1 cellular context compared by ENCODE assay signal in the genomic region with DNA sequence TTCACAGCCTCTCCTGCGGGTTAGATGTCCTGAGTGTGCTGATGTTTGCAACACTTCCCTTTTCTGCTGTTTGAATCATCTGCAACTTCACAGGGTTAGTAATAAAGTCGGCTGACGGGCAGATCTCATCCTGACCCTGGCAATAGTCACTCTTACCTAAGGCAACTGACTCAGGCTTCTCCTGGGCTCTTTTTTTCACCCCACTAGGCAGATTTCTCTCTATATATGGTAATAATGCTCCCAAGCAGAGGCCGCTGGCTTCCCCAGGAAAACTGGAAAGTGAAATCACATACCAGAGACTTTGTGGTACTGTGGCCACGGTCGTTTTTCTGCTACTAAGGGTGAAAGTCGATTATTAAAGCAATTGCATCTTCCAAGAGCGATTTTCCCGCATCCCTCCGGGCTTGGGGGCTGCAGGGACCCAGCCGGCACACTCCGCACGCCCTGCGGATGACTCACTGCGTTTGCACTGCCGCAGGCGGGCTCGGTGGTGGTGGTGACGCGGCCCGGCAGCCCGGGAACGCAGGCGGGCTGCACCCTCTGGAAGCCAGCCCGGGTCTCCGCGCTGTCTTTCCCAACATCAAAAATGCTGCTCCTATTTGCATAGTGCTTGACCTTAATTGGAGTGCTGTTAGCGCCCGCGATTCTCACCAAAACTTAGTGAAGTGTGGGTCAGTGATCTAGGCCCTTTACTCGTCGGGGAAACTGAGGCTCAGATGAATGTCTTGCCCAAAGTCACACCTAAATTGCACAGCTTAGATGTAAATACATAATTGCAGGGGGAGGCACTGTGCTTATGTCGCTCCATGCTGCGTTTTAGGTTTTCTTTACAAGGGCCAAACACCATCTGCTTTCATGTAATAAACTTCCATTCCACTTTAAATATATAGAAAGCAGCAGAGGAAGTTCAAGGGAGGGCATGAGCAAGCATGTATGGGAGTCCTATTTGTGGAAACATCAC.
TF ChIP-seq lines count a peak whose summit lies in the region.

No MANE protein-coding gene starts in this region.

TF ChIP-seq in HepG2, 621 proteins besides CTCF, POLR2A, EP300 and RAD21 (continued from another document and continues in another):
- TF ChIP-seq, protein P1, sequence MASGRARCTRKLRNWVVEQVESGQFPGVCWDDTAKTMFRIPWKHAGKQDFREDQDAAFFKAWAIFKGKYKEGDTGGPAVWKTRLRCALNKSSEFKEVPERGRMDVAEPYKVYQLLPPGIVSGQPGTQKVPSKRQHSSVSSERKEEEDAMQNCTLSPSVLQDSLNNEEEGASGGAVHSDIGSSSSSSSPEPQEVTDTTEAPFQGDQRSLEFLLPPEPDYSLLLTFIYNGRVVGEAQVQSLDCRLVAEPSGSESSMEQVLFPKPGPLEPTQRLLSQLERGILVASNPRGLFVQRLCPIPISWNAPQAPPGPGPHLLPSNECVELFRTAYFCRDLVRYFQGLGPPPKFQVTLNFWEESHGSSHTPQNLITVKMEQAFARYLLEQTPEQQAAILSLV (CRISPR knock-in tag; IDR thresholded peaks at IDR 0.05; ENCODE audit: borderline replicate concordance): no peak
- no peak for TF ChIP-seq NR3C1 (CRISPR knock-in tag; IDR thresholded peaks at IDR 0.05)
- peak; percentile 42 for TF ChIP-seq TAF15 (IDR thresholded peaks at IDR 0.05; ENCODE audit: low read depth, low read length, poor library complexity, severe bottlenecking)
- no peak for TF ChIP-seq ZNF225 (CRISPR knock-in tag; IDR thresholded peaks at IDR 0.05)
- TF ChIP-seq HDAC2 (CRISPR knock-in tag; IDR thresholded peaks at IDR 0.05): no peak
- TF ChIP-seq MAFK (conservative IDR thresholded peaks at IDR 0.05 in 1 of 2, IDR thresholded peaks at IDR 0.05 in 1 of 2; ENCODE audit: low read length in 2 of 2): 0 out of 4 replicates have a peak, but pooled peaks of 1 of the 2 experiments have one; percentile 19
- TF ChIP-seq, protein P2, sequence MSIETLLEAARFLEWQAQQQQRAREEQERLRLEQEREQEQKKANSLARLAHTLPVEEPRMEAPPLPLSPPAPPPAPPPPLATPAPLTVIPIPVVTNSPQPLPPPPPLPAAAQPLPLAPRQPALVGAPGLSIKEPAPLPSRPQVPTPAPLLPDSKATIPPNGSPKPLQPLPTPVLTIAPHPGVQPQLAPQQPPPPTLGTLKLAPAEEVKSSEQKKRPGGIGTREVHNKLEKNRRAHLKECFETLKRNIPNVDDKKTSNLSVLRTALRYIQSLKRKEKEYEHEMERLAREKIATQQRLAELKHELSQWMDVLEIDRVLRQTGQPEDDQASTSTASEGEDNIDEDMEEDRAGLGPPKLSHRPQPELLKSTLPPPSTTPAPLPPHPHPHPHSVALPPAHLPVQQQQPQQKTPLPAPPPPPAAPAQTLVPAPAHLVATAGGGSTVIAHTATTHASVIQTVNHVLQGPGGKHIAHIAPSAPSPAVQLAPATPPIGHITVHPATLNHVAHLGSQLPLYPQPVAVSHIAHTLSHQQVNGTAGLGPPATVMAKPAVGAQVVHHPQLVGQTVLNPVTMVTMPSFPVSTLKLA (IDR thresholded peaks at IDR 0.05): no peak
- 0 out of 2 replicates have a peak, but pooled peaks have one; percentile 34 for TF ChIP-seq ZSCAN9 (CRISPR knock-in tag; IDR thresholded peaks at IDR 0.05; ENCODE audit: borderline replicate concordance)
- peak; percentile 73; the same call in 1 of the 2 replicates for TF ChIP-seq ZMYM3 (CRISPR knock-in tag; IDR thresholded peaks at IDR 0.05)
- TF ChIP-seq ZNF337 (CRISPR knock-in tag; IDR thresholded peaks at IDR 0.05; ENCODE audit: borderline replicate concordance, low read depth): no peak
- TF ChIP-seq NR2F6 (IDR thresholded peaks at IDR 0.05): no peak
- TF ChIP-seq NR2F6 (CRISPR knock-in tag; IDR thresholded peaks at IDR 0.05): peak; percentile 30; the same call in 1 of the 2 replicates
- no peak for TF ChIP-seq ZC3H4 (CRISPR knock-in tag; IDR thresholded peaks at IDR 0.05; ENCODE audit: borderline replicate concordance)
- 0 out of 4 replicates have a peak, but pooled peaks of 1 of the 2 experiments have one; percentile 27 for TF ChIP-seq KLF16 (CRISPR knock-in tag; IDR thresholded peaks at IDR 0.05)
- TF ChIP-seq GATAD1 (CRISPR knock-in tag; IDR thresholded peaks at IDR 0.05): 0 out of 2 replicates have a peak, but pooled peaks have one; percentile 12
- TF ChIP-seq GABPB1 (CRISPR knock-in tag; IDR thresholded peaks at IDR 0.05): peak; percentile 73; the same call in 1 of the 2 replicates
- TF ChIP-seq, protein P3, sequence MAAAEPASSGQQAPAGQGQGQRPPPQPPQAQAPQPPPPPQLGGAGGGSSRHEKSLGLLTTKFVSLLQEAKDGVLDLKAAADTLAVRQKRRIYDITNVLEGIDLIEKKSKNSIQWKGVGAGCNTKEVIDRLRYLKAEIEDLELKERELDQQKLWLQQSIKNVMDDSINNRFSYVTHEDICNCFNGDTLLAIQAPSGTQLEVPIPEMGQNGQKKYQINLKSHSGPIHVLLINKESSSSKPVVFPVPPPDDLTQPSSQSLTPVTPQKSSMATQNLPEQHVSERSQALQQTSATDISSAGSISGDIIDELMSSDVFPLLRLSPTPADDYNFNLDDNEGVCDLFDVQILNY (CRISPR knock-in tag; conservative IDR thresholded peaks at IDR 0.05): 0 out of 2 replicates have a peak, but pooled peaks have one; percentile 20
- peak; percentile 50 for TF ChIP-seq RXRB (CRISPR knock-in tag; IDR thresholded peaks at IDR 0.05; ENCODE audit: borderline replicate concordance)
- TF ChIP-seq NFE2 (CRISPR knock-in tag; IDR thresholded peaks at IDR 0.05): no peak
- peak; percentile 71 for TF ChIP-seq KMT2A (CRISPR knock-in tag; IDR thresholded peaks at IDR 0.05)
- TF ChIP-seq NRL (CRISPR knock-in tag; IDR thresholded peaks at IDR 0.05; ENCODE audit: borderline replicate concordance): 0 out of 2 replicates have a peak, but pooled peaks have one; percentile 26
- peak; percentile 58 for TF ChIP-seq GATAD2A (CRISPR knock-in tag; IDR thresholded peaks at IDR 0.05)
- TF ChIP-seq GTF3A (CRISPR knock-in tag; conservative IDR thresholded peaks at IDR 0.05): no peak
- TF ChIP-seq, protein P4, sequence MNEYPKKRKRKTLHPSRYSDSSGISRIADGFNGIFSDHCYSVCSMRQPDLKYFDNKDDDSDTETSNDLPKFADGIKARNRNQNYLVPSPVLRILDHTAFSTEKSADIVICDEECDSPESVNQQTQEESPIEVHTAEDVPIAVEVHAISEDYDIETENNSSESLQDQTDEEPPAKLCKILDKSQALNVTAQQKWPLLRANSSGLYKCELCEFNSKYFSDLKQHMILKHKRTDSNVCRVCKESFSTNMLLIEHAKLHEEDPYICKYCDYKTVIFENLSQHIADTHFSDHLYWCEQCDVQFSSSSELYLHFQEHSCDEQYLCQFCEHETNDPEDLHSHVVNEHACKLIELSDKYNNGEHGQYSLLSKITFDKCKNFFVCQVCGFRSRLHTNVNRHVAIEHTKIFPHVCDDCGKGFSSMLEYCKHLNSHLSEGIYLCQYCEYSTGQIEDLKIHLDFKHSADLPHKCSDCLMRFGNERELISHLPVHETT (CRISPR knock-in tag; conservative IDR thresholded peaks at IDR 0.05): 0 out of 2 replicates have a peak, but pooled peaks have one; percentile 46
- no peak for TF ChIP-seq ZBTB7A (CRISPR knock-in tag; IDR thresholded peaks at IDR 0.05)
- no peak for TF ChIP-seq HOXA7 (CRISPR knock-in tag; IDR thresholded peaks at IDR 0.05)
- peak; percentile 72; the same call in 1 of the 2 replicates for TF ChIP-seq KDM3A (CRISPR knock-in tag; IDR thresholded peaks at IDR 0.05; ENCODE audit: low read depth)
- TF ChIP-seq, protein P5, sequence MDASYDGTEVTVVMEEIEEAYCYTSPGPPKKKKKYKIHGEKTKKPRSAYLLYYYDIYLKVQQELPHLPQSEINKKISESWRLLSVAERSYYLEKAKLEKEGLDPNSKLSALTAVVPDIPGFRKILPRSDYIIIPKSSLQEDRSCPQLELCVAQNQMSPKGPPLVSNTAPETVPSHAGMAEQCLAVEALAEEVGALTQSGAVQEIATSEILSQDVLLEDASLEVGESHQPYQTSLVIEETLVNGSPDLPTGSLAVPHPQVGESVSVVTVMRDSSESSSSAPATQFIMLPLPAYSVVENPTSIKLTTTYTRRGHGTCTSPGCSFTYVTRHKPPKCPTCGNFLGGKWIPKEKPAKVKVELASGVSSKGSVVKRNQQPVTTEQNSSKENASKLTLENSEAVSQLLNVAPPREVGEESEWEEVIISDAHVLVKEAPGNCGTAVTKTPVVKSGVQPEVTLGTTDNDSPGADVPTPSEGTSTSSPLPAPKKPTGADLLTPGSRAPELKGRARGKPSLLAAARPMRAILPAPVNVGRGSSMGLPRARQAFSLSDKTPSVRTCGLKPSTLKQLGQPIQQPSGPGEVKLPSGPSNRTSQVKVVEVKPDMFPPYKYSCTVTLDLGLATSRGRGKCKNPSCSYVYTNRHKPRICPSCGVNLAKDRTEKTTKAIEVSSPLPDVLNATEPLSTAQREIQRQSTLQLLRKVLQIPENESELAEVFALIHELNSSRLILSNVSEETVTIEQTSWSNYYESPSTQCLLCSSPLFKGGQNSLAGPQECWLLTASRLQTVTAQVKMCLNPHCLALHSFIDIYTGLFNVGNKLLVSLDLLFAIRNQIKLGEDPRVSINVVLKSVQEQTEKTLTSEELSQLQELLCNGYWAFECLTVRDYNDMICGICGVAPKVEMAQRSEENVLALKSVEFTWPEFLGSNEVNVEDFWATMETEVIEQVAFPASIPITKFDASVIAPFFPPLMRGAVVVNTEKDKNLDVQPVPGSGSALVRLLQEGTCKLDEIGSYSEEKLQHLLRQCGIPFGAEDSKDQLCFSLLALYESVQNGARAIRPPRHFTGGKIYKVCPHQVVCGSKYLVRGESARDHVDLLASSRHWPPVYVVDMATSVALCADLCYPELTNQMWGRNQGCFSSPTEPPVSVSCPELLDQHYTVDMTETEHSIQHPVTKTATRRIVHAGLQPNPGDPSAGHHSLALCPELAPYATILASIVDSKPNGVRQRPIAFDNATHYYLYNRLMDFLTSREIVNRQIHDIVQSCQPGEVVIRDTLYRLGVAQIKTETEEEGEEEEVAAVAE (CRISPR knock-in tag; IDR thresholded peaks at IDR 0.05; ENCODE audit: borderline replicate concordance): peak; percentile 66; the same call in 1 of the 2 replicates
- TF ChIP-seq, protein P6, sequence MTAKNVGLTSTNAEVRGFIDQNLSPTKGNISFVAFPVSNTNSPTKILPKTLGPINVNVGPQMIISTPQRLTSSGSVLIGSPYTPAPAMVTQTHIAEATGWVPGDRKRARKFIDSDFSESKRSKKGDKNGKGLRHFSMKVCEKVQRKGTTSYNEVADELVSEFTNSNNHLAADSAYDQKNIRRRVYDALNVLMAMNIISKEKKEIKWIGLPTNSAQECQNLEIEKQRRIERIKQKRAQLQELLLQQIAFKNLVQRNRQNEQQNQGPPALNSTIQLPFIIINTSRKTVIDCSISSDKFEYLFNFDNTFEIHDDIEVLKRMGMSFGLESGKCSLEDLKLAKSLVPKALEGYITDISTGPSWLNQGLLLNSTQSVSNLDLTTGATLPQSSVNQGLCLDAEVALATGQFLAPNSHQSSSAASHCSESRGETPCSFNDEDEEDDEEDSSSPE (CRISPR knock-in tag; IDR thresholded peaks at IDR 0.05): peak; percentile 50; the same call in 1 of the 2 replicates
- peak; percentile 65 for TF ChIP-seq XRCC5 (optimal IDR thresholded peaks at IDR 0.05; ENCODE audit: low read length)
- TF ChIP-seq, protein P7, sequence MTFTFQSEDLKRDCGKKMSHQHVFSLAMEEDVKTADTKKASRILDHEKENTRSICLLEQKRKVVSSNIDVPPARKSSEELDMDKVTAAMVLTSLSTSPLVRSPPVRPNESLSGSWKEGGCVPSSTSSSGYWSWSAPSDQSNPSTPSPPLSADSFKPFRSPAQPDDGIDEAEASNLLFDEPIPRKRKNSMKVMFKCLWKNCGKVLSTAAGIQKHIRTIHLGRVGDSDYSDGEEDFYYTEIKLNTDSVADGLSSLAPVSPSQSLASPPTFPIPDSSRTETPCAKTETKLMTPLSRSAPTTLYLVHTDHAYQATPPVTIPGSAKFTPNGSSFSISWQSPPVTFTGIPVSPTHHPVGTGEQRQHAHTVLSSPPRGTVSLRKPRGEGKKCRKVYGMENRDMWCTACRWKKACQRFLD (CRISPR knock-in tag; IDR thresholded peaks at IDR 0.05; ENCODE audit: borderline replicate concordance): no peak
- TF ChIP-seq ZC3H13 (CRISPR knock-in tag; IDR thresholded peaks at IDR 0.05): peak; percentile 41; the same call in 1 of the 2 replicates
- TF ChIP-seq ZFX (CRISPR knock-in tag; IDR thresholded peaks at IDR 0.05; ENCODE audit: low read depth): peak; percentile 66
- TF ChIP-seq, protein P8, sequence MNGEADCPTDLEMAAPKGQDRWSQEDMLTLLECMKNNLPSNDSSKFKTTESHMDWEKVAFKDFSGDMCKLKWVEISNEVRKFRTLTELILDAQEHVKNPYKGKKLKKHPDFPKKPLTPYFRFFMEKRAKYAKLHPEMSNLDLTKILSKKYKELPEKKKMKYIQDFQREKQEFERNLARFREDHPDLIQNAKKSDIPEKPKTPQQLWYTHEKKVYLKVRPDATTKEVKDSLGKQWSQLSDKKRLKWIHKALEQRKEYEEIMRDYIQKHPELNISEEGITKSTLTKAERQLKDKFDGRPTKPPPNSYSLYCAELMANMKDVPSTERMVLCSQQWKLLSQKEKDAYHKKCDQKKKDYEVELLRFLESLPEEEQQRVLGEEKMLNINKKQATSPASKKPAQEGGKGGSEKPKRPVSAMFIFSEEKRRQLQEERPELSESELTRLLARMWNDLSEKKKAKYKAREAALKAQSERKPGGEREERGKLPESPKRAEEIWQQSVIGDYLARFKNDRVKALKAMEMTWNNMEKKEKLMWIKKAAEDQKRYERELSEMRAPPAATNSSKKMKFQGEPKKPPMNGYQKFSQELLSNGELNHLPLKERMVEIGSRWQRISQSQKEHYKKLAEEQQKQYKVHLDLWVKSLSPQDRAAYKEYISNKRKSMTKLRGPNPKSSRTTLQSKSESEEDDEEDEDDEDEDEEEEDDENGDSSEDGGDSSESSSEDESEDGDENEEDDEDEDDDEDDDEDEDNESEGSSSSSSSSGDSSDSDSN (CRISPR knock-in tag; IDR thresholded peaks at IDR 0.05): peak; percentile 89
- no peak for TF ChIP-seq ZNF329 (CRISPR knock-in tag; IDR thresholded peaks at IDR 0.05; ENCODE audit: low read depth)
- TF ChIP-seq MXI1 (IDR thresholded peaks at IDR 0.05; ENCODE audit: borderline replicate concordance, low read depth, low read length): peak; percentile 41; the same call in 1 of the 3 replicates
- TF ChIP-seq, protein P9, sequence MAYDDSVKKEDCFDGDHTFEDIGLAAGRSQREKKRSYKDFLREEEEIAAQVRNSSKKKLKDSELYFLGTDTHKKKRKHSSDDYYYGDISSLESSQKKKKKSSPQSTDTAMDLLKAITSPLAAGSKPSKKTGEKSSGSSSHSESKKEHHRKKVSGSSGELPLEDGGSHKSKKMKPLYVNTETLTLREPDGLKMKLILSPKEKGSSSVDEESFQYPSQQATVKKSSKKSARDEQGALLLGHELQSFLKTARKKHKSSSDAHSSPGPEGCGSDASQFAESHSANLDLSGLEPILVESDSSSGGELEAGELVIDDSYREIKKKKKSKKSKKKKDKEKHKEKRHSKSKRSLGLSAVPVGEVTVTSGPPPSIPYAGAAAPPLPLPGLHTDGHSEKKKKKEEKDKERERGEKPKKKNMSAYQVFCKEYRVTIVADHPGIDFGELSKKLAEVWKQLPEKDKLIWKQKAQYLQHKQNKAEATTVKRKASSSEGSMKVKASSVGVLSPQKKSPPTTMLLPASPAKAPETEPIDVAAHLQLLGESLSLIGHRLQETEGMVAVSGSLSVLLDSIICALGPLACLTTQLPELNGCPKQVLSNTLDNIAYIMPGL (CRISPR knock-in tag; IDR thresholded peaks at IDR 0.05; ENCODE audit: borderline replicate concordance in 1 of 2, low read depth in 1 of 2): peak; percentile 37 to 63; a peak in 1 of 4 replicates
- no peak for TF ChIP-seq ZNF333 (CRISPR knock-in tag; IDR thresholded peaks at IDR 0.05; ENCODE audit: borderline replicate concordance)
- 0 out of 2 replicates have a peak, but pooled peaks have one; percentile 10 for TF ChIP-seq HNF4A (CRISPR knock-in tag; IDR thresholded peaks at IDR 0.05)
- TF ChIP-seq MED1 (CRISPR knock-in tag; IDR thresholded peaks at IDR 0.05): peak; percentile 58
- no peak for TF ChIP-seq NFYB (CRISPR knock-in tag; IDR thresholded peaks at IDR 0.05)
